In the genomic region with DNA sequence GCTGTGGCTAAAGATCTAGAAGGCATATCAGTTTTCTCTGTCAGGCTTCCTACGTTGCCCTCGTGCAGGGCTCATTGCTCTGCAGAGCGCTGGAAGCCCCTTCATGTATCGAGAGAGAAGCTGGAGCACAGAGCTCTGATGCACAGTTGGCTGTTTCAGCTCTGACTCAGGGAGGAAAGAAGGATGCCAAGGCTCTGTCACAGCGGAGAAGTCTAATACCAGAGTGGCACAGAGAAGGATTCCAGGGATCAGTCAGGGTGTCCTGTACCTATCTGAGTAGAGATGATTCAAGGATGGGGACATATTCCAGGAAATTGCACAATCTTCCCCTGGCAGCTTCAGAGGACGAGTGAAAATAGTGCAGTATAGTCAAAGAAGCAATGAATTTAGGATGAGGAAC, we compare ENCODE assay signal across 14 cellular contexts.
DNase-seq lines count a peak whose midpoint lies in the region; ATAC-seq and TF ChIP-seq lines count a peak whose summit lies in the region.
"Had no signal": no experiment of that assay in that cellular context is flagged by ENCODE, and none has a peak within 500 bp of the region (broad histone marks: within the 10 kb centered on the region; RNA-seq: fewer than 3 reads in every experiment).

No MANE protein-coding gene starts in this region.

- TF ChIP-seq CTCF in gastroesophageal sphincter (IDR thresholded peaks at IDR 0.05): no peak

- peak; percentile 76 for ATAC-seq in SK-N-SH treated with all-trans-retinoic acid at 6 μM for 48 hours
- peak; percentile 77 for ATAC-seq in gastroesophageal sphincter
- peak; percentile 11 for ATAC-seq in stimulated activated effector memory CD8-positive, alpha-beta T cell treated with anti-CD3 and anti-CD28 coated beads, Interleukin-12 subunit alpha, Interleukin-12 subunit beta, amount 100 ng/mL, for 72 hours
- ATAC-seq in GM18867 (IDR thresholded peaks at IDR 0.05; ENCODE audit: unreplicated experiment): no peak

- H3K9me3 ChIP-seq in gastroesophageal sphincter: no peaks in the 10 kb centered on the region
- H3K9me3 ChIP-seq: Caco-2, esophagus squamous epithelium, right atrium auricular region, testis had no signal

- H3K36me3 ChIP-seq in gastroesophageal sphincter: peaks cover 0 to 19% of the 10 kb centered on the region in 2 donors
- H3K36me3 ChIP-seq: esophagus squamous epithelium, right atrium auricular region had no signal

- H3K4me1 ChIP-seq in gastroesophageal sphincter: peaks cover 6 to 48% (median 8%) of the 10 kb centered on the region in 3 donors
- H3K4me1 ChIP-seq: Caco-2, right atrium auricular region, testis had no signal

- DNase-seq in HS-5 (ENCODE audit: low read depth) (peak; percentile 53), GM19240 (ENCODE audit: insufficient read length, low spot score) (no peak), caudate nucleus (lab: John Stamatoyannopoulos, UW) (no peak)
- DNase-seq in stimulated activated effector memory CD8-positive, alpha-beta T cell treated with anti-CD3 and anti-CD28 coated beads, Interleukin-12 subunit alpha, Interleukin-12 subunit beta, amount 100 ng/mL, for 72 hours (ENCODE audit: low spot score in 2 of 2): no peak
- DNase-seq: Caco-2, esophagus squamous epithelium, NCI-H446, testis had no signal

- no peaks in the 10 kb centered on the region for H3K27me3 ChIP-seq in gastroesophageal sphincter
- H3K27me3 ChIP-seq: esophagus squamous epithelium, right atrium auricular region, testis had no signal

- TF ChIP-seq EP300 in gastroesophageal sphincter (IDR thresholded peaks at IDR 0.05): no peak

- H3K9me3 Mint-ChIP-seq in stimulated activated effector memory CD8-positive, alpha-beta T cell treated with anti-CD3 and anti-CD28 coated beads, Interleukin-12 subunit alpha, Interleukin-12 subunit beta, amount 100 ng/mL, for 72 hours: no peaks in the 10 kb centered on the region
- H3K9me3 Mint-ChIP-seq: activated naive CD4-positive, alpha-beta T cell treated with anti-CD3 and anti-CD28 coated beads, Interleukin-2, amount 50 U/mL, for 24 hours had no signal

- H3K4me3 ChIP-seq in gastroesophageal sphincter: no peak overlapping the region
- H3K4me3 ChIP-seq: coronary artery, esophagus squamous epithelium, right atrium auricular region, testis had no signal

- H3K36me3 Mint-ChIP-seq in stimulated activated effector memory CD8-positive, alpha-beta T cell treated with anti-CD3 and anti-CD28 coated beads, Interleukin-12 subunit alpha, Interleukin-12 subunit beta, amount 100 ng/mL, for 72 hours: no peaks in the 10 kb centered on the region
- H3K36me3 Mint-ChIP-seq: activated naive CD4-positive, alpha-beta T cell treated with anti-CD3 and anti-CD28 coated beads, Interleukin-2, amount 50 U/mL, for 24 hours had no signal

- WGBS in gastroesophageal sphincter (ENCODE audit: low coverage in 1 of 2), 2 donors: 17 to 44% methylated on average over 1 to 6 of the region's 6 CpGs

- H3K4me3 Mint-ChIP-seq in stimulated activated effector memory CD8-positive, alpha-beta T cell treated with anti-CD3 and anti-CD28 coated beads, Interleukin-12 subunit alpha, Interleukin-12 subunit beta, amount 100 ng/mL, for 72 hours: no peak overlapping the region
- H3K4me3 Mint-ChIP-seq: activated naive CD4-positive, alpha-beta T cell treated with anti-CD3 and anti-CD28 coated beads, Interleukin-2, amount 50 U/mL, for 24 hours had no signal

- H3K27ac Mint-ChIP-seq in stimulated activated effector memory CD8-positive, alpha-beta T cell treated with anti-CD3 and anti-CD28 coated beads, Interleukin-12 subunit alpha, Interleukin-12 subunit beta, amount 100 ng/mL, for 72 hours: no peak overlapping the region
- H3K27ac Mint-ChIP-seq: activated naive CD4-positive, alpha-beta T cell treated with anti-CD3 and anti-CD28 coated beads, Interleukin-2, amount 50 U/mL, for 24 hours had no signal

- no peaks in the 10 kb centered on the region for H3K4me1 Mint-ChIP-seq in stimulated activated effector memory CD8-positive, alpha-beta T cell treated with anti-CD3 and anti-CD28 coated beads, Interleukin-12 subunit alpha, Interleukin-12 subunit beta, amount 100 ng/mL, for 72 hours
- H3K4me1 Mint-ChIP-seq: activated naive CD4-positive, alpha-beta T cell treated with anti-CD3 and anti-CD28 coated beads, Interleukin-2, amount 50 U/mL, for 24 hours had no signal

- H3K27ac ChIP-seq in gastroesophageal sphincter (peak overlapping the region in 3 of 4 donors; percentile 57 to 72 (median 63)), caudate nucleus (ENCODE audit: low read depth, low read length) (no peak overlapping the region)
- H3K27ac ChIP-seq: coronary artery, right atrium auricular region, testis had no signal

- no peak for TF ChIP-seq POLR2A in gastroesophageal sphincter (IDR thresholded peaks at IDR 0.05)

TF ChIP-seq in SK-N-SH treated with all-trans-retinoic acid at 6 μM for 48 hours, 23 proteins besides CTCF, POLR2A, EP300 and RAD21:
- TF ChIP-seq ZNF70 (CRISPR knock-in tag; IDR thresholded peaks at IDR 0.05): no peak
- no peak for TF ChIP-seq TSHZ2 (CRISPR knock-in tag; IDR thresholded peaks at IDR 0.05)
- no peak for TF ChIP-seq BACH2 (CRISPR knock-in tag; IDR thresholded peaks at IDR 0.05; ENCODE audit: borderline replicate concordance)
- peak; percentile 43; the same call in 1 of the 2 replicates for TF ChIP-seq TOX (CRISPR knock-in tag; IDR thresholded peaks at IDR 0.05; ENCODE audit: borderline replicate concordance)
- no peak for TF ChIP-seq ESRRG (CRISPR knock-in tag; IDR thresholded peaks at IDR 0.05)
